In genomic region chr14:33932033-33932432, GRCh38 we compare ENCODE assay signal across 17 cellular contexts. TPM values are rescaled to one million over a fixed set of nuclear protein-coding genes. Genes with fewer than 3 reads are reported as not detected.
DNase-seq lines count a peak whose midpoint lies in the region; ATAC-seq, FAIRE-seq and TF ChIP-seq lines count a peak whose summit lies in the region.
"Had no signal": no experiment of that assay in that cellular context is flagged by ENCODE, and none has a peak within 500 bp of the region (broad histone marks: within the 10 kb centered on the region; RNA-seq: fewer than 3 reads in every experiment).

No MANE protein-coding gene starts in this region.

- H3K23ac ChIP-seq in H1 (ENCODE audit: insufficient read length) = no peak overlapping the region

- H3K36me3 ChIP-seq in left ventricle myocardium inferior (peaks cover 36% of the 10 kb centered on the region), HUES48 (ENCODE audit: control insufficient read depth, insufficient read depth, low read length) (peaks cover 30% of the 10 kb centered on the region), H1 (ENCODE audit: control insufficient read depth in 2 of 4, insufficient read depth in 4 of 4, low read length in 3 of 4) (peaks cover 4 to 24% (median 9%) of the 10 kb centered on the region in 4 experiments; a peak in 6 of 8 replicates)
- H3K36me3 ChIP-seq: BLaER1 had no signal

- H3K4me2 ChIP-seq in H1 (ENCODE audit: insufficient read depth in 1 of 2, low read depth in 2 of 2, low read length in 2 of 2) = 0 out of 4 replicates have a peak overlapping the region, but pooled peaks of 1 of the 2 experiments have one; percentile 7
- H3K4me2 ChIP-seq: BLaER1 had no signal

- H2BK15ac ChIP-seq in H1 (ENCODE audit: low read length) = no peak overlapping the region

- no peak overlapping the region for H4K8ac ChIP-seq in H1 (ENCODE audit: extremely low read depth, insufficient read depth, low read length)

- H3K56ac ChIP-seq in H1 (replicated peaks; ENCODE audit: insufficient read length, low read depth, low read length) = no peak overlapping the region

- POLR2A ChIA-PET in H1 (lab: Charles Lee; ENCODE audit: partially characterized antibody) = interaction anchor here (1.1 to 1.6 kb wide), 3 partner anchors 10 to 20 kb away, joined by 3 to 5 read pairs (median 3); partner anchors contain the start of gene EGLN3

- CTCF ChIA-PET in H1 (lab: Charles Lee; ENCODE audit: partially characterized antibody) = interaction anchor here (1.1 to 2.0 kb wide), 6 partner anchors 9 to 167 kb away, joined by 3 to 7 read pairs (median 4); no protein-coding TSS in a partner anchor

- H2BK12ac ChIP-seq in H1 (ENCODE audit: low read depth, low read length) = no peak overlapping the region

- no peak overlapping the region for H2BK20ac ChIP-seq in H1 (ENCODE audit: low read length)

- peak overlapping the region; percentile 24 for H2BK120ac ChIP-seq in H1 (replicated peaks; ENCODE audit: low read depth, low read length)

- H3K27ac ChIP-seq in left ventricle myocardium inferior (replicated peaks) (peak overlapping the region; percentile 65), HUES48 (ENCODE audit: low read depth, low read length) (peak overlapping the region; percentile 77), H1 (ENCODE audit: low read depth, low read length) (no peak overlapping the region)
- H3K27ac ChIP-seq: BLaER1 had no signal

- H3K14ac ChIP-seq in H1 (ENCODE audit: insufficient read length) = no peak overlapping the region

- TF ChIP-seq CTCF in left ventricle myocardium inferior (IDR thresholded peaks at IDR 0.05; ENCODE audit: borderline replicate concordance) (no peak), H1 (IDR thresholded peaks at IDR 0.05; ENCODE audit: control extremely low read depth in 1 of 3, insufficient read depth in 1 of 3, low read depth in 1 of 3, low read length in 3 of 3) (no peak)

- no peak for FAIRE-seq in H1 (lab: Jason Lieb, UNC)
- FAIRE-seq: GM12892, HepG2 had no signal

- intact Hi-C loops in left ventricle myocardium inferior (cut with micrococcal nuclease) = no loop called here
- intact Hi-C loops in left ventricle myocardium superior (cut with micrococcal nuclease) = no loop called here

- H3K9ac ChIP-seq in HUES48 (ENCODE audit: low read depth, low read length) = no peak overlapping the region
- no peak overlapping the region for H3K9ac ChIP-seq in H1 (replicated peaks in 1 of 4; ENCODE audit: extremely low read depth in 1 of 4, low read depth in 3 of 4, low read length in 3 of 4)
- H3K9ac ChIP-seq: BLaER1 had no signal

- no peak for TF ChIP-seq RAD21 in H1 (IDR thresholded peaks at IDR 0.05 in 1 of 2, conservative IDR thresholded peaks at IDR 0.05 in 1 of 2; ENCODE audit: low read depth in 2 of 2, low read length in 2 of 2)

- TF ChIP-seq EP300 in H1 (IDR thresholded peaks at IDR 0.05; ENCODE audit: borderline replicate concordance in 1 of 2, low read depth in 2 of 2, low read length in 2 of 2) = no peak

- WGBS in H1 (ENCODE audit: extremely low coverage in 1 of 2, insufficient coverage in 1 of 2, insufficient read length in 1 of 2, insufficient replicate concordance in 2 of 2, low coverage in 1 of 2, low lambda C conversion rate in 2 of 2, missing lambda C conversion rate in 1 of 2), 2 experiments = 88% methylated on average over 3 of the region's 3 CpGs; no CpG with 5 or more reads in 1 of the 2 experiments

- H3K79me1 ChIP-seq in H1 (ENCODE audit: low read depth, low read length) = peaks cover 5% of the 10 kb centered on the region; the same call in 1 of the 2 replicates

- peaks cover 70% of the 10 kb centered on the region for H3K4me1 ChIP-seq in left ventricle myocardium inferior
- H3K4me1 ChIP-seq in HUES48 (ENCODE audit: control insufficient read depth, insufficient read depth, low read length) = peaks cover 50% of the 10 kb centered on the region
- H3K4me1 ChIP-seq in H1 (replicated peaks in 1 of 4; ENCODE audit: control insufficient read depth in 3 of 4, insufficient read depth in 4 of 4, low read length in 3 of 4) = peaks cover 17 to 30% (median 23%) of the 10 kb centered on the region in 4 experiments
- H3K4me1 ChIP-seq: BLaER1 had no signal

- DNase-seq in left ventricle myocardium inferior (no peak), left ventricle myocardium superior (no peak), H1 (ENCODE audit: low read depth in 1 of 2, low spot score in 2 of 2) (no peak)
- no peak for DNase-seq in activated T-cell treated with anti-CD3 and anti-CD28 coated beads, Interleukin-2, amount 50 U/mL, for 48 hours
- DNase-seq: 8988T; AML-193; Caco-2; CD8-positive, alpha-beta memory T cell; DND-41; GDM1 had no signal

- no peak overlapping the region for H4K91ac ChIP-seq in H1 (replicated peaks; ENCODE audit: insufficient read length, low read length)

- H3K27me3 ChIP-seq in left ventricle myocardium inferior (ENCODE audit: low read depth) (no peaks in the 10 kb centered on the region), HUES48 (ENCODE audit: control insufficient read depth, insufficient read depth, low read length) (no peaks in the 10 kb centered on the region), H1 (replicated peaks in 1 of 4; ENCODE audit: control insufficient read depth in 3 of 4, extremely low read depth in 1 of 4, insufficient read depth in 3 of 4, low read length in 3 of 4) (no peaks in the 10 kb centered on the region)
- H3K27me3 ChIP-seq: BLaER1 had no signal

- no peak overlapping the region for H3K18ac ChIP-seq in H1 (ENCODE audit: extremely low read depth, low read length)

- no peak overlapping the region for H2AFZ ChIP-seq in H1 (ENCODE audit: low read length)

- H2AK5ac ChIP-seq in H1 (ENCODE audit: low read depth, low read length) = no peak overlapping the region

- no peaks in the 10 kb centered on the region for H3K23me2 ChIP-seq in H1 (ENCODE audit: low read depth, low read length)

- TF ChIP-seq POLR2A in H1 (IDR thresholded peaks at IDR 0.05; ENCODE audit: control extremely low read depth in 1 of 2, low read depth in 2 of 2, low read length in 2 of 2) = no peak

- H3K4me3 ChIP-seq in left ventricle myocardium inferior = no peak overlapping the region
- no peak overlapping the region for H3K4me3 ChIP-seq in HUES48 (ENCODE audit: low read depth, low read length)
- H3K4me3 ChIP-seq in H1 (ENCODE audit: extremely low read depth in 1 of 4, insufficient read depth in 2 of 4, low read depth in 3 of 4, low read length in 4 of 4) = no peak overlapping the region
- H3K4me3 ChIP-seq: BLaER1 had no signal

- peaks cover 0 to 5% of the 10 kb centered on the region in 2 experiments for H4K20me1 ChIP-seq in H1 (replicated peaks in 1 of 2; ENCODE audit: control insufficient read depth in 1 of 2, insufficient read depth in 2 of 2, low read length in 2 of 2)
- H4K20me1 ChIP-seq: BLaER1 had no signal

- H2BK5ac ChIP-seq in H1 (ENCODE audit: low read depth, low read length) = no peak overlapping the region

- no peak overlapping the region for H4K5ac ChIP-seq in H1 (ENCODE audit: insufficient read length, low read depth, low read length)

- ATAC-seq in left ventricle myocardium superior = no peak
- no peak for ATAC-seq in SK-N-SH treated with all-trans-retinoic acid at 6 μM for 48 hours
- ATAC-seq in HG02938 (IDR thresholded peaks at IDR 0.05; ENCODE audit: unreplicated experiment) = no peak
- ATAC-seq: HCT116, HepG2 had no signal

- peaks cover 0 to 60% of the 10 kb centered on the region in 2 experiments; a peak in 3 of 4 replicates for H3K79me2 ChIP-seq in H1 (ENCODE audit: control insufficient read depth in 1 of 2, insufficient read depth in 2 of 2, low read length in 2 of 2)

- H3K9me3 ChIP-seq in left ventricle myocardium inferior (replicated peaks) (no peaks in the 10 kb centered on the region), HUES48 (ENCODE audit: control insufficient read depth, insufficient read depth, low read length) (no peaks in the 10 kb centered on the region), H1 (ENCODE audit: insufficient read depth in 2 of 2, low read depth in 1 of 2, low read length in 1 of 2) (no peaks in the 10 kb centered on the region)
- H3K9me3 ChIP-seq: BLaER1, Caco-2 had no signal

- no peak overlapping the region for H3K4ac ChIP-seq in H1 (replicated peaks; ENCODE audit: insufficient read length, low read depth, low read length)

TF ChIP-seq in H1, 55 proteins besides CTCF, POLR2A, EP300 and RAD21:
- TF ChIP-seq FOSL1 (IDR thresholded peaks at IDR 0.05; ENCODE audit: insufficient read depth, low read depth, low read length) = no peak
- TF ChIP-seq NRF1 (IDR thresholded peaks at IDR 0.05; ENCODE audit: low read depth, low read length) = no peak
- TF ChIP-seq KDM1A (IDR thresholded peaks at IDR 0.05; ENCODE audit: borderline replicate concordance, low read length) = no peak
- no peak for TF ChIP-seq SAP30 (IDR thresholded peaks at IDR 0.05; ENCODE audit: insufficient read depth, insufficient replicate concordance, low read length)
- no peak for TF ChIP-seq RFX5 (IDR thresholded peaks at IDR 0.05; ENCODE audit: borderline replicate concordance, low read depth, low read length)

TF ChIP-seq in SK-N-SH treated with all-trans-retinoic acid at 6 μM for 48 hours, 23 proteins besides CTCF, POLR2A, EP300 and RAD21 (continues in another document):
- TF ChIP-seq ZFP30 (CRISPR knock-in tag; IDR thresholded peaks at IDR 0.05) = no peak
- no peak for TF ChIP-seq ARNTL (CRISPR knock-in tag; IDR thresholded peaks at IDR 0.05; ENCODE audit: borderline replicate concordance, low read depth)
- no peak for TF ChIP-seq POU6F1 (CRISPR knock-in tag; IDR thresholded peaks at IDR 0.05; ENCODE audit: borderline replicate concordance, low read depth)

RNA-seq across cellular contexts. Expression of gene EGLN3, which starts 18.8 kb away (rescaled TPM):
- total RNA-seq in left ventricle myocardium inferior (153 TPM), left ventricle myocardium superior (133 TPM)
- 24.4 and 27.3 TPM in 2 replicates for total RNA-seq in H1 (2021; fragmentation: NEBNext Ultra II Directional; extraction: Animal tissue kit (Norgen Biotek cat#: 25700))
- 8.8 and 10.6 TPM in 2 replicates for polyA plus RNA-seq in H1 (2011; rRNA removed)
- polyA plus RNA-seq in H1 (2011; cell fraction: cytosol; rRNA removed) = 13.0 TPM
- 11.4 TPM for polyA plus RNA-seq in H1 (2011; cell fraction: nucleus; rRNA removed)
- 20.1 to 25.6 TPM (median 23.9 TPM) in 4 replicates for polyA plus RNA-seq in H1 (2012, experiment 1 of 2)
- 19.0 TPM for polyA plus RNA-seq in H1 (2012, experiment 2 of 2)
- 12.5 TPM for polyA plus RNA-seq in H1 (2013, experiment 1 of 2)
- 14.1 TPM for polyA plus RNA-seq in H1 (2013, experiment 2 of 2)
- 28.2 and 29.5 TPM in 2 replicates for polyA minus RNA-seq in H1 (2011; rRNA and poly(A)+ RNA removed)
- 16.9 TPM for polyA minus RNA-seq in H1 (2011; cell fraction: cytosol; rRNA and poly(A)+ RNA removed)
- polyA minus RNA-seq in H1 (2011; cell fraction: nucleus; rRNA and poly(A)+ RNA removed) = 37.3 TPM
